9 cellular contexts compared by ENCODE assay signal in the genomic region with DNA sequence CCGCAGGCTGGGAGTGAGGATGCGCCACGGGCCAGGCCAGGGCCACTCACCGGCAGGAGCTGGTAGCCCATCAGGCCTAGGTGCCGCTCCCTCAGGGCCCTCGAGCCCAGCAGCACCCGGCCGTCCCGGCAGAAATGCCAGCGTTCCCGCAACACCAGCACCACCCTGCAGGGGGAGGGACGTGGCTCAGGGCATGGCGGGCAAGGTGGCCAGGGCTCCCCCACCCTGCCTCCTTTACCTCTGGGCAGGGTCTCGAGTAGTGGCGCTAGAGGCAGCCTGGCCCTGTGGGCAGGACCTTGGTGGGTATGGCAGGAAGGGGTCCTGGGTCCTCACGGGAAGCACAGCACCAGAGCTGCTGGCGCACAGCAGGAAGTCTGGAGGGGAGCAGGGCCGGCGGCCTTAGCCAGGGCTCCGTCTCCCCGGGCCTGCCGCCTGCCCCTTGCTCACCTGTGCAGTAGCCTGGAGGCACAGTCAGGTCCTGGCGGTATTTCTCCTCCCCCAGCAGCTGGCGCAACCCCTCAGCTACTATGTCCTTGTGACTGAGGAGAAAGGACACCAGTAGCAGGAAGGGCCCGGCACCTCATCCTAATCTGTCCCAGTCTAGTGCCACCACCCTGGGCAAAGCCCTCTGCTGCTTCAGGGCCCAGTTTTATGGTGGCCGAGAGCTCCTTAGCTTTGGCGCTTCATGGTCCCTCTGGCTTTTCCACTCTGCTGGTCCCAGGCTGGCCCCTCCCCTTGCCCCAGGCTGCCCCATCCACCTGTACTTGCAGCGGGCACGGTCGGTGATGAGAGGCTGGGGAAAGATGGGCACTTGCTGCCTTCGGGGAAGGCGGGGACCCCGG. TPM values are rescaled to one million over a fixed set of nuclear protein-coding genes. Genes with fewer than 3 reads are reported as not detected.
DNase-seq lines count a peak whose midpoint lies in the region; ATAC-seq and TF ChIP-seq lines count a peak whose summit lies in the region.
"Had no signal": no experiment of that assay in that cellular context is flagged by ENCODE, and none has a peak within 500 bp of the region (broad histone marks: within the 10 kb centered on the region; RNA-seq: fewer than 3 reads in every experiment).

No MANE protein-coding gene starts in this region.

- TF ChIP-seq CTCF in Caco-2 (IDR thresholded peaks at IDR 0.05; ENCODE audit: insufficient read depth in 1 of 2, low read depth in 1 of 2, low read length in 1 of 2, severe bottlenecking in 1 of 2, unreplicated experiment in 1 of 2) = peak; percentile 33 to 44
- TF ChIP-seq CTCF in HEK293 (tag by site-specific recombination; IDR thresholded peaks at IDR 0.05) = peak; percentile 77
- peak; percentile 36 for TF ChIP-seq CTCF in MCF 10A (IDR thresholded peaks at IDR 0.05; ENCODE audit: unreplicated experiment)
- TF ChIP-seq CTCF in mucosa of descending colon (IDR thresholded peaks at IDR 0.05) = no peak

- BruUV-seq in Caco-2 (replicated peaks; lab: Mats Ljungman, UMichigan) (no TSS peak), MCF 10A (replicated peaks; lab: Mats Ljungman, UMichigan) (no TSS peak)

- ATAC-seq in mucosa of descending colon (no peak), HG03196 (IDR thresholded peaks at IDR 0.05; ENCODE audit: unreplicated experiment) (no peak), GM18868 (IDR thresholded peaks at IDR 0.05; ENCODE audit: unreplicated experiment) (no peak)

- H3K27ac ChIP-seq in HEK293 (ENCODE audit: extremely low read depth, low read depth, low read length) = no peak overlapping the region

- CTCF ChIA-PET in Caco-2 (lab: Charles Lee) = interaction anchor here (0.7 kb wide), 1 partner anchor 14 kb away, joined by 3 read pairs; no protein-coding TSS in a partner anchor
- CTCF ChIA-PET in HEK293 (lab: Yijun Ruan, JAX) = interaction anchor here (0.5 to 1.9 kb wide), 6 partner anchors 11 to 262 kb away, joined by 3 to 9 read pairs (median 4); no protein-coding TSS in a partner anchor
- CTCF ChIA-PET in MCF 10A (lab: Yijun Ruan, JAX) = interaction anchor here (1.5 to 2.2 kb wide), 3 partner anchors 11 to 33 kb away, joined by 4 to 8 read pairs (median 4); no protein-coding TSS in a partner anchor
- CTCF ChIA-PET in activated CD4-positive, alpha-beta memory T cell treated with anti-CD3 and anti-CD28 coated beads for 36 hours (lab: Charles Lee) = interaction anchor here (1.1 to 1.2 kb wide), 3 partner anchors 9 to 34 kb away, joined by 3 to 4 read pairs (median 4); no protein-coding TSS in a partner anchor

- H3K27me3 ChIP-seq in Caco-2 (replicated peaks; ENCODE audit: control insufficient read depth, insufficient read depth, low read length) = no peaks in the 10 kb centered on the region

- H3K36me3 Mint-ChIP-seq in Caco-2 (ENCODE audit: insufficient read depth, unreplicated experiment) = peaks cover 82% of the 10 kb centered on the region
- peaks cover 36% of the 10 kb centered on the region for H3K36me3 Mint-ChIP-seq in MCF 10A (ENCODE audit: insufficient read depth, unreplicated experiment)
- H3K36me3 Mint-ChIP-seq in activated CD4-positive, alpha-beta memory T cell treated with anti-CD3 and anti-CD28 coated beads for 36 hours = peaks cover 16% of the 10 kb centered on the region

- H3K9me3 ChIP-seq in Caco-2 = no peaks in the 10 kb centered on the region
- no peaks in the 10 kb centered on the region for H3K9me3 ChIP-seq in HEK293 (ENCODE audit: control insufficient read depth, insufficient read depth, low read depth, low read length)
- H3K9me3 ChIP-seq in mucosa of descending colon = no peaks in the 10 kb centered on the region

- H3K4me1 ChIP-seq in Caco-2 (peaks cover 17% of the 10 kb centered on the region), HEK293 (ENCODE audit: control insufficient read depth, insufficient read depth, low read length) (peaks cover 6% of the 10 kb centered on the region; the same call in 1 of the 2 replicates), mucosa of descending colon (ENCODE audit: low read depth) (peaks cover 24% of the 10 kb centered on the region)

- H3K36me3 ChIP-seq in Caco-2 (ENCODE audit: control insufficient read depth, insufficient read depth, low read length) (no peaks in the 10 kb centered on the region), HEK293 (ENCODE audit: control insufficient read depth in 2 of 2, insufficient read depth in 1 of 2, low read length in 2 of 2) (peaks cover 14 to 66% of the 10 kb centered on the region in 2 experiments; a peak in 2 of 3 replicates), mucosa of descending colon (ENCODE audit: low read depth) (no peaks in the 10 kb centered on the region)

- H3K4me1 Mint-ChIP-seq in Caco-2 (ENCODE audit: low read depth, unreplicated experiment) (no peaks in the 10 kb centered on the region), MCF 10A (ENCODE audit: insufficient read depth, unreplicated experiment) (peaks cover 16% of the 10 kb centered on the region)
- H3K4me1 Mint-ChIP-seq in activated CD4-positive, alpha-beta memory T cell treated with anti-CD3 and anti-CD28 coated beads for 36 hours (ENCODE audit: low read depth) = peaks cover 21% of the 10 kb centered on the region

- POLR2A ChIA-PET in Caco-2 (lab: Charles Lee) = interaction anchor here (0.7 to 1.2 kb wide), 3 partner anchors 9 to 49 kb away, joined by 3 to 5 read pairs (median 3); a partner anchor contains a TSS
- POLR2A ChIA-PET in HEK293 (lab: Yijun Ruan, JAX) = interaction anchor here (1.0 to 4.8 kb wide), 9 partner anchors 8 to 49 kb away, joined by 4 to 22 read pairs (median 6); a partner anchor contains a TSS
- POLR2A ChIA-PET in MCF 10A (lab: Yijun Ruan, JAX) = interaction anchor here (0.6 to 2.4 kb wide), 4 partner anchors 14 to 51 kb away, joined by 3 to 13 read pairs (median 6); no protein-coding TSS in a partner anchor
- POLR2A ChIA-PET in activated CD4-positive, alpha-beta memory T cell treated with anti-CD3 and anti-CD28 coated beads for 36 hours (lab: Charles Lee) = interaction anchor here (0.8 to 1.8 kb wide), 4 partner anchors 9 to 16 kb away, joined by 3 to 4 read pairs (median 3); a partner anchor contains a TSS

- DNase-seq in Caco-2 (peak; percentile 48 to 74), MCF 10A (ENCODE audit: unreplicated experiment) (no peak), mucosa of descending colon (peak in 2 of 3 donors; percentile 51 to 53), NOMO-1 treated with dmso at 0.1 percent for 144 hours (lab: John Stamatoyannopoulos, UW; ENCODE audit: unreplicated experiment) (no peak)
- DNase-seq in activated CD4-positive, alpha-beta memory T cell treated with anti-CD3 and anti-CD28 coated beads for 36 hours = no peak

- H3K4me3 Mint-ChIP-seq in Caco-2 (ENCODE audit: unreplicated experiment) = no peak overlapping the region
- no peak overlapping the region for H3K4me3 Mint-ChIP-seq in MCF 10A (ENCODE audit: unreplicated experiment)
- no peak overlapping the region for H3K4me3 Mint-ChIP-seq in activated CD4-positive, alpha-beta memory T cell treated with anti-CD3 and anti-CD28 coated beads for 36 hours

- no peaks in the 10 kb centered on the region for H3K27me3 Mint-ChIP-seq in Caco-2 (ENCODE audit: insufficient read depth, unreplicated experiment)
- no peaks in the 10 kb centered on the region for H3K27me3 Mint-ChIP-seq in MCF 10A (ENCODE audit: insufficient read depth, unreplicated experiment)
- H3K27me3 Mint-ChIP-seq in activated CD4-positive, alpha-beta memory T cell treated with anti-CD3 and anti-CD28 coated beads for 36 hours = no peaks in the 10 kb centered on the region

- intact Hi-C loops in Caco-2 (cut with micrococcal nuclease; ENCODE audit: unreplicated experiment) (no loop called here), MCF 10A (cut with micrococcal nuclease) (no loop called here), mucosa of descending colon (cut with DNase I, micrococcal nuclease) (no loop called here)
- intact Hi-C loops in activated CD4-positive, alpha-beta memory T cell treated with anti-CD3 and anti-CD28 coated beads for 36 hours (cut with micrococcal nuclease) = no loop called here

- no peak overlapping the region for H3K4me3 ChIP-seq in Caco-2 (ENCODE audit: low read depth, low read length)
- no peak overlapping the region for H3K4me3 ChIP-seq in HEK293 (ENCODE audit: low read depth, low read length)
- no peak overlapping the region for H3K4me3 ChIP-seq in mucosa of descending colon
- H3K4me3 ChIP-seq: lung had no signal

- no peaks in the 10 kb centered on the region for H3K9me3 Mint-ChIP-seq in Caco-2 (ENCODE audit: unreplicated experiment)
- no peaks in the 10 kb centered on the region for H3K9me3 Mint-ChIP-seq in MCF 10A (ENCODE audit: unreplicated experiment)
- no peaks in the 10 kb centered on the region for H3K9me3 Mint-ChIP-seq in activated CD4-positive, alpha-beta memory T cell treated with anti-CD3 and anti-CD28 coated beads for 36 hours

- no peak overlapping the region for H3K27ac Mint-ChIP-seq in Caco-2 (ENCODE audit: unreplicated experiment)
- H3K27ac Mint-ChIP-seq in MCF 10A (ENCODE audit: low read depth, unreplicated experiment) = no peak overlapping the region
- H3K27ac Mint-ChIP-seq in activated CD4-positive, alpha-beta memory T cell treated with anti-CD3 and anti-CD28 coated beads for 36 hours = no peak overlapping the region

TF ChIP-seq in HEK293, 187 proteins besides CTCF, POLR2A, EP300 and RAD21 (continues in another document):
- TF ChIP-seq ZNF529 (tag by site-specific recombination; IDR thresholded peaks at IDR 0.05; ENCODE audit: insufficient replicate concordance) (no peak), KLF8 (tag by site-specific recombination; IDR thresholded peaks at IDR 0.05) (no peak), BCL11A (tag by site-specific recombination; IDR thresholded peaks at IDR 0.05; ENCODE audit: low read depth) (no peak)

RNA-seq across cellular contexts. Expression of a gene that starts 3.5 kb away (rescaled TPM):
- 114 and 119 TPM in 2 replicates for total RNA-seq in Caco-2 (2022)
- 79.3 and 83.6 TPM in 2 replicates for total RNA-seq in MCF 10A (2022)
- total RNA-seq in mucosa of descending colon = 100 to 1,000 TPM in 1 of 3 donors, 10 to 100 TPM in 2; 78.6 to 122 (median 98.5) TPM
- 10 to 100 TPM; 56.8 to 57.4 TPM for total RNA-seq in activated CD4-positive, alpha-beta memory T cell treated with anti-CD3 and anti-CD28 coated beads for 36 hours

RNA-seq across cellular contexts. Expression of a gene that starts 6.2 kb away (rescaled TPM):
- total RNA-seq in Caco-2 (2022) = 68.1 and 75.0 TPM in 2 replicates
- total RNA-seq in MCF 10A (2022) = 25.7 and 30.1 TPM in 2 replicates
- 10 to 100 TPM; 54.2 to 63.7 (median 60.8) TPM for total RNA-seq in mucosa of descending colon
- 10 to 100 TPM; 53.8 to 60.9 TPM for total RNA-seq in activated CD4-positive, alpha-beta memory T cell treated with anti-CD3 and anti-CD28 coated beads for 36 hours

RNA-seq across cellular contexts. Expression of a gene that starts 9.2 kb away (rescaled TPM):
- total RNA-seq in Caco-2 (2022) (70.2 and 76.6 TPM in 2 replicates), MCF 10A (2022) (95.6 and 138 TPM in 2 replicates), mucosa of descending colon (100 to 1,000 TPM in 1 of 3 donors, 10 to 100 TPM in 2; 39.7 to 116 (median 50.6) TPM)
- 10 to 100 TPM; 29.8 to 36.5 TPM for total RNA-seq in activated CD4-positive, alpha-beta memory T cell treated with anti-CD3 and anti-CD28 coated beads for 36 hours

RNA-seq across cellular contexts. Expression of a gene that starts 17.7 kb away (rescaled TPM):
- total RNA-seq in Caco-2 (2022) (249 and 255 TPM in 2 replicates), MCF 10A (2022) (112 and 114 TPM in 2 replicates), mucosa of descending colon (100 to 1,000 TPM in 1 of 3 donors, 10 to 100 TPM in 2; 82.2 to 168 (median 89.5) TPM)
- 10 to 100 TPM; 46.7 to 50.5 TPM for total RNA-seq in activated CD4-positive, alpha-beta memory T cell treated with anti-CD3 and anti-CD28 coated beads for 36 hours

RNA-seq across cellular contexts. Expression of a gene that starts 19.4 kb away (rescaled TPM):
- total RNA-seq in Caco-2 (2022) (23.8 and 25.2 TPM in 2 replicates), MCF 10A (2022) (11.8 and 12.2 TPM in 2 replicates), mucosa of descending colon (10 to 100 TPM in 2 of 3 donors, 1 to 10 TPM in 1; 8.3 to 12.4 (median 11.7) TPM)
- 10 to 100 TPM; 12.8 to 14.1 TPM for total RNA-seq in activated CD4-positive, alpha-beta memory T cell treated with anti-CD3 and anti-CD28 coated beads for 36 hours

Comparison
In these comparisons a context has a peak if more than half of its experiments do, and no peak if none do; other contexts are left out.
1. DNase-seq: peak in Caco-2 (2 of 2) and mucosa of descending colon (2 of 3); none in MCF 10A (single experiment), activated CD4-positive, alpha-beta memory T cell treated with anti-CD3 and anti-CD28 coated beads for 36 hours (single experiment) and NOMO-1 treated with dmso at 0.1 percent for 144 hours (single experiment).